10 cellular contexts compared by ENCODE assay signal in genomic region chr13:95281258-95281602, GRCh38. TPM values are rescaled to one million over a fixed set of nuclear protein-coding genes. Genes with fewer than 3 reads are reported as not detected.
DNase-seq lines count a peak whose midpoint lies in the region; ATAC-seq and TF ChIP-seq lines count a peak whose summit lies in the region.
"Had no signal": no experiment of that assay in that cellular context is flagged by ENCODE, and none has a peak within 500 bp of the region (broad histone marks: within the 10 kb centered on the region; RNA-seq: fewer than 3 reads in every experiment).

No MANE protein-coding gene starts in this region.

- no peaks in the 10 kb centered on the region for H3K27me3 Mint-ChIP-seq in nephron progenitor cell (ENCODE audit: low read depth, poor library complexity)

- no peaks in the 10 kb centered on the region for H3K9me3 ChIP-seq in SJCRH30 (replicated peaks)
- H3K9me3 ChIP-seq: uterus had no signal

- H3K4me3 ChIP-seq in SJCRH30 = no peak overlapping the region
- H3K4me3 ChIP-seq: uterus had no signal

- DNase-seq in nephron progenitor cell (no peak), OCI-M2 (lab: John Stamatoyannopoulos, UW; ENCODE audit: unreplicated experiment) (no peak), SJCRH30 (no peak), LoVo (ENCODE audit: low spot score) (no peak), NCI-H226 (no peak)
- DNase-seq: NCI-H1417, uterus had no signal

- H3K4me1 ChIP-seq in SJCRH30 = peaks cover 5% of the 10 kb centered on the region
- H3K4me1 ChIP-seq: uterus had no signal

- no peaks in the 10 kb centered on the region for H3K36me3 ChIP-seq in SJCRH30
- H3K36me3 ChIP-seq: uterus had no signal

- peak; percentile 19 for ATAC-seq in GM18519 (IDR thresholded peaks at IDR 0.05; ENCODE audit: low FRiP score, unreplicated experiment)
- ATAC-seq in GM21786 (IDR thresholded peaks at IDR 0.05; ENCODE audit: unreplicated experiment) = peak; percentile 13
- ATAC-seq in HG03469 (IDR thresholded peaks at IDR 0.05; ENCODE audit: unreplicated experiment) = peak; percentile 11

- no peak for TF ChIP-seq CTCF in nephron progenitor cell (IDR thresholded peaks at IDR 0.05)

- no peak overlapping the region for H3K4me3 Mint-ChIP-seq in nephron progenitor cell

- H3K27ac ChIP-seq in SJCRH30 = no peak overlapping the region
- H3K27ac ChIP-seq: uterus had no signal

- peaks cover 9% of the 10 kb centered on the region for H3K36me3 Mint-ChIP-seq in nephron progenitor cell (ENCODE audit: low read depth)

- H3K27me3 ChIP-seq in SJCRH30 = no peaks in the 10 kb centered on the region
- H3K27me3 ChIP-seq: uterus had no signal

- no peaks in the 10 kb centered on the region for H3K9me3 Mint-ChIP-seq in nephron progenitor cell

- peak overlapping the region; percentile 50 for H3K27ac Mint-ChIP-seq in nephron progenitor cell

- H3K4me1 Mint-ChIP-seq in nephron progenitor cell = peaks cover 27% of the 10 kb centered on the region

RNA-seq across cellular contexts. Expression of gene ABCC4, which starts 20.0 kb away (rescaled TPM):
- total RNA-seq in SJCRH30 (2014; rRNA removed; shearing (Covaris generic)) = 24.1 and 25.7 TPM in 2 replicates
